ENCODE assay signal across 14 cellular contexts in genomic region chr5:14457475-14457874, GRCh38.
DNase-seq lines count a peak whose midpoint lies in the region; ATAC-seq and TF ChIP-seq lines count a peak whose summit lies in the region.
"Had no signal": no experiment of that assay in that cellular context is flagged by ENCODE, and none has a peak within 500 bp of the region (broad histone marks: within the 10 kb centered on the region; RNA-seq: fewer than 3 reads in every experiment).

No MANE protein-coding gene starts in this region.

- no peak for ATAC-seq in activated T-cell treated with anti-CD3 and anti-CD28 coated beads, Interleukin-2, amount 50 U/mL, for 4 hours
- ATAC-seq in naive thymus-derived CD8-positive, alpha-beta T cell, result no peak
- ATAC-seq in GM21515 (IDR thresholded peaks at IDR 0.05; ENCODE audit: unreplicated experiment), result no peak
- ATAC-seq: stimulated activated memory B cell treated with anti-CD40 and anti-IgM and Interleukin-4, amounts not matched to agents 10 μg/mL and 1 μg/mL and 100 μg/mL, for 72 hours had no signal

- POLR2A ChIA-PET in naive thymus-derived CD8-positive, alpha-beta T cell (lab: Charles Lee), result no interaction called here

- no peak for TF ChIP-seq CTCF in glutamatergic neuron (IDR thresholded peaks at IDR 0.05; ENCODE audit: partially characterized antibody, unreplicated experiment)

- peak; percentile 37 to 84 (median 76) for DNase-seq in NCI-H1417 (lab: John Stamatoyannopoulos, UW)
- DNase-seq in NCI-H345 (lab: John Stamatoyannopoulos, UW), result peak; percentile 84
- DNase-seq in glutamatergic neuron, result peak; percentile 57
- DNase-seq in retina, result peak; percentile 87
- no peak for DNase-seq in activated T-cell treated with anti-CD3 and anti-CD28 coated beads, Interleukin-2, amount 50 U/mL, for 4 hours
- DNase-seq in naive thymus-derived CD8-positive, alpha-beta T cell, result no peak
- no peak for DNase-seq in DMS153 (lab: John Stamatoyannopoulos, UW)
- DNase-seq: activated CD4-positive, alpha-beta T cell treated with anti-CD3 and anti-CD28 coated beads, Interleukin-2, amount 50 U/mL, for 48 hours; anterior cingulate cortex; NCI-H446 treated with DMSO at 0.1 percent for 48 hours; stimulated activated CD4-positive, alpha-beta T cell treated with anti-CD3 and anti-CD28 coated beads, Interleukin-4, amount 100 ng/mL, for 24 hours had no signal

- peaks cover 33% of the 10 kb centered on the region for H3K4me1 Mint-ChIP-seq in glutamatergic neuron (ENCODE audit: low read depth, unreplicated experiment)
- H3K4me1 Mint-ChIP-seq in activated T-cell treated with anti-CD3 and anti-CD28 coated beads, Interleukin-2, amount 50 U/mL, for 4 hours (ENCODE audit: low read depth), result no peaks in the 10 kb centered on the region
- no peaks in the 10 kb centered on the region for H3K4me1 Mint-ChIP-seq in naive thymus-derived CD8-positive, alpha-beta T cell
- H3K4me1 Mint-ChIP-seq: stimulated activated memory B cell treated with anti-CD40 and anti-IgM and Interleukin-4, amounts not matched to agents 10 μg/mL and 1 μg/mL and 100 μg/mL, for 72 hours had no signal

- peak overlapping the region; percentile 87 for H3K27ac Mint-ChIP-seq in glutamatergic neuron (ENCODE audit: unreplicated experiment)
- H3K27ac Mint-ChIP-seq in naive thymus-derived CD8-positive, alpha-beta T cell, result peak overlapping the region in 1 of 10 donors; percentile 13
- H3K27ac Mint-ChIP-seq: activated T-helper 2 cell treated with anti-CD3 and anti-CD28 coated beads, Interferon-gamma antibody, Interleukin-2, Interleukin-4, amounts not matched to agents 10 μg/mL and 5 μg/mL and 100 μg/mL, durations not matched to agents 14 hours and 24 hours and 36 hours; stimulated activated memory B cell treated with anti-CD40 and anti-IgM and Interleukin-4, amounts not matched to agents 10 μg/mL and 1 μg/mL and 100 μg/mL, for 72 hours had no signal

- no peaks in the 10 kb centered on the region for H3K36me3 Mint-ChIP-seq in glutamatergic neuron (ENCODE audit: unreplicated experiment)
- no peaks in the 10 kb centered on the region for H3K36me3 Mint-ChIP-seq in activated T-cell treated with anti-CD3 and anti-CD28 coated beads, Interleukin-2, amount 50 U/mL, for 4 hours (ENCODE audit: insufficient read depth)
- no peaks in the 10 kb centered on the region for H3K36me3 Mint-ChIP-seq in naive thymus-derived CD8-positive, alpha-beta T cell

- peaks cover 4% of the 10 kb centered on the region for H3K27me3 Mint-ChIP-seq in glutamatergic neuron (ENCODE audit: unreplicated experiment)
- no peaks in the 10 kb centered on the region for H3K27me3 Mint-ChIP-seq in activated T-cell treated with anti-CD3 and anti-CD28 coated beads, Interleukin-2, amount 50 U/mL, for 4 hours (ENCODE audit: low read depth)
- H3K27me3 Mint-ChIP-seq in naive thymus-derived CD8-positive, alpha-beta T cell, result no peaks in the 10 kb centered on the region
- H3K27me3 Mint-ChIP-seq: stimulated activated memory B cell treated with anti-CD40 and anti-IgM and Interleukin-4, amounts not matched to agents 10 μg/mL and 1 μg/mL and 100 μg/mL, for 72 hours had no signal

- peaks cover 3% of the 10 kb centered on the region for H3K9me3 Mint-ChIP-seq in glutamatergic neuron (ENCODE audit: unreplicated experiment)
- no peaks in the 10 kb centered on the region for H3K9me3 Mint-ChIP-seq in activated T-cell treated with anti-CD3 and anti-CD28 coated beads, Interleukin-2, amount 50 U/mL, for 4 hours
- H3K9me3 Mint-ChIP-seq in naive thymus-derived CD8-positive, alpha-beta T cell, result peaks cover 0 to 5% (median 0%) of the 10 kb centered on the region in 9 donors
- H3K9me3 Mint-ChIP-seq: activated T-helper 2 cell treated with anti-CD3 and anti-CD28 coated beads, Interferon-gamma antibody, Interleukin-2, Interleukin-4, amounts not matched to agents 10 μg/mL and 5 μg/mL and 100 μg/mL, durations not matched to agents 14 hours and 24 hours and 36 hours; stimulated activated memory B cell treated with anti-CD40 and anti-IgM and Interleukin-4, amounts not matched to agents 10 μg/mL and 1 μg/mL and 100 μg/mL, for 72 hours had no signal

- H3K4me3 Mint-ChIP-seq in glutamatergic neuron (ENCODE audit: unreplicated experiment), result no peak overlapping the region
- H3K4me3 Mint-ChIP-seq in activated T-cell treated with anti-CD3 and anti-CD28 coated beads, Interleukin-2, amount 50 U/mL, for 4 hours, result no peak overlapping the region
- no peak overlapping the region for H3K4me3 Mint-ChIP-seq in naive thymus-derived CD8-positive, alpha-beta T cell
- H3K4me3 Mint-ChIP-seq: stimulated activated memory B cell treated with anti-CD40 and anti-IgM and Interleukin-4, amounts not matched to agents 10 μg/mL and 1 μg/mL and 100 μg/mL, for 72 hours had no signal

Comparison
In these comparisons a context has a peak if more than half of its experiments do, and no peak if none do; other contexts are left out.
1. DNase-seq: peak in NCI-H1417 (3 of 3), NCI-H345 (single experiment), glutamatergic neuron (single experiment) and retina (single experiment); none in activated T-cell treated with anti-CD3 and anti-CD28 coated beads, Interleukin-2, amount 50 U/mL, for 4 hours (single experiment), naive thymus-derived CD8-positive, alpha-beta T cell (0 of 10) and DMS153 (single experiment).